ENCODE assay signal across 8 cellular contexts in the genomic region with DNA sequence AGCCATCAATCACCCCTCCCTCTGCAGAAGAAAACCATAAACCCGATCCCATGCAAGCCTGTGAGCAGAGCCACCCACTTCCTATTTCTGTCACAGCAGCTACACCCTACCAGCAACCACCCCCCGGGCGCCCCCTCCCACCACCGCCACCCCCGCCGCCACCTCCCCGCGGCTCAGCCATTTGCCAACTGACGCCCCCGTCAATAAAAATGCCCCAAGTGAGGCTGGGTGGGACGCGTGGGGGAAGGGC. TPM values are rescaled to one million over a fixed set of nuclear protein-coding genes. Genes with fewer than 3 reads are reported as not detected.
DNase-seq lines count a peak whose midpoint lies in the region; ATAC-seq and TF ChIP-seq lines count a peak whose summit lies in the region.

No MANE protein-coding gene starts in this region.

- in situ Hi-C loops in Panc1 (cut with HindIII; ENCODE audit: low pct_unique_long_range_greater_than_20kb, low sequenced_read_pairs): no loop called here

- peaks cover 13 to 23% (median 19%) of the 10 kb centered on the region in 3 donors for H3K27me3 Mint-ChIP-seq in immature natural killer cell (ENCODE audit: low read depth in 3 of 3)
- peaks cover 27% of the 10 kb centered on the region for H3K27me3 Mint-ChIP-seq in stimulated activated naive CD8-positive, alpha-beta T cell treated with anti-CD3 and anti-CD28 coated beads, Interleukin-15, amount 100 ng/mL, for 72 hours

- H3K27ac Mint-ChIP-seq in immature natural killer cell: peak overlapping the region; percentile 64 to 96 (median 93)
- no peak overlapping the region for H3K27ac Mint-ChIP-seq in stimulated activated naive CD8-positive, alpha-beta T cell treated with anti-CD3 and anti-CD28 coated beads, Interleukin-15, amount 100 ng/mL, for 72 hours

- DNase-seq in Panc1 (ENCODE audit: low read depth, low spot score) (no peak), immature natural killer cell (peak; percentile 70 to 74 (median 74)), midbrain (lab: John Stamatoyannopoulos, UW) (no peak), NCI-H446 treated with DMSO at 0.1 percent for 48 hours (lab: John Stamatoyannopoulos, UW) (no peak)
- peak in 1 of 2 donors; percentile 37 for DNase-seq in stimulated activated naive CD8-positive, alpha-beta T cell treated with anti-CD3 and anti-CD28 coated beads, Interleukin-15, amount 100 ng/mL, for 72 hours

- no peaks in the 10 kb centered on the region for H3K36me3 Mint-ChIP-seq in immature natural killer cell

- peak overlapping the region; percentile 59 to 72 for H3K4me3 ChIP-seq in Panc1 (ENCODE audit: low read depth in 2 of 2, low read length in 2 of 2)

- POLR2A ChIA-PET in Panc1 (lab: Charles Lee): interaction anchor here (0.6 kb wide), 2 partner anchors 242 to 671 kb away, joined by 5 read pairs; no protein-coding TSS in a partner anchor

- BruUV-seq in Panc1 (replicated peaks; lab: Mats Ljungman, UMichigan): no TSS peak

- H3K4me3 Mint-ChIP-seq in immature natural killer cell: peak overlapping the region; percentile 95 to 98 (median 98)
- H3K4me3 Mint-ChIP-seq in stimulated activated naive CD8-positive, alpha-beta T cell treated with anti-CD3 and anti-CD28 coated beads, Interleukin-15, amount 100 ng/mL, for 72 hours: peak overlapping the region; percentile 94 to 96

- intact Hi-C loops in Panc1 (cut with micrococcal nuclease; ENCODE audit: unreplicated experiment): loop anchor here (5.0 kb wide), 1 partner anchor 159 kb away; no protein-coding TSS in a partner anchor

- WGBS in adipose tissue, 3 donors: 1 to 2% (median 1%) methylated on average over 12 of the region's 12 CpGs

- CTCF ChIA-PET in Panc1 (lab: Charles Lee): no interaction called here

- H3K9me3 Mint-ChIP-seq in immature natural killer cell: no peaks in the 10 kb centered on the region
- no peaks in the 10 kb centered on the region for H3K9me3 Mint-ChIP-seq in stimulated activated naive CD8-positive, alpha-beta T cell treated with anti-CD3 and anti-CD28 coated beads, Interleukin-15, amount 100 ng/mL, for 72 hours

- peaks cover 46 to 59% of the 10 kb centered on the region in 2 donors for H3K4me1 Mint-ChIP-seq in immature natural killer cell
- peaks cover 48% of the 10 kb centered on the region for H3K4me1 Mint-ChIP-seq in stimulated activated naive CD8-positive, alpha-beta T cell treated with anti-CD3 and anti-CD28 coated beads, Interleukin-15, amount 100 ng/mL, for 72 hours

- H3K4me1 ChIP-seq in Panc1 (ENCODE audit: control insufficient read depth, insufficient read depth, low read length): peaks cover 14% of the 10 kb centered on the region

- H3K27me3 ChIP-seq in Panc1 (ENCODE audit: control insufficient read depth, insufficient read depth, low read length): no peaks in the 10 kb centered on the region

- H3K36me3 ChIP-seq in Panc1 (ENCODE audit: control insufficient read depth, insufficient read depth, low read length): no peaks in the 10 kb centered on the region; the same call in 1 of the 2 replicates

- H3K9me3 ChIP-seq in Panc1 (ENCODE audit: control insufficient read depth, insufficient read depth, low read depth, low read length): no peaks in the 10 kb centered on the region

- TF ChIP-seq CTCF in Panc1 (IDR thresholded peaks at IDR 0.05): no peak

- H3K27ac ChIP-seq in Panc1 (ENCODE audit: low read length) (no peak overlapping the region), adipose tissue (ENCODE audit: low read depth, low read length) (peak overlapping the region; percentile 51)

- ATAC-seq in GM21423 (IDR thresholded peaks at IDR 0.05; ENCODE audit: unreplicated experiment): peak; percentile 8
- no peak for ATAC-seq in Panc1
- no peak for ATAC-seq in stimulated activated naive CD8-positive, alpha-beta T cell treated with anti-CD3 and anti-CD28 coated beads, Interleukin-15, amount 100 ng/mL, for 72 hours
- ATAC-seq in GM18858 (IDR thresholded peaks at IDR 0.05; ENCODE audit: unreplicated experiment): no peak

RNA-seq across cellular contexts. Expression of a gene that starts 1.1 kb away (rescaled TPM):
- 31.0 TPM for total RNA-seq in Panc1 (2021; ENCODE audit: unreplicated experiment)
- polyA plus RNA-seq in Panc1 (2012; ENCODE audit: insufficient read length): 23.1 TPM
- polyA plus RNA-seq in adipose tissue (10 to 100 TPM in 2 of 3 donors, 1 to 10 TPM in 1; 6.5 to 27.2 (median 14.1) TPM), immature natural killer cell (10 to 100 TPM in 2 of 3 donors, 1 to 10 TPM in 1; 9.4 to 13.6 (median 10.8) TPM)

Comparison
In these comparisons a context has a peak if more than half of its experiments do, and no peak if none do; other contexts are left out.
1. DNase-seq: peak in immature natural killer cell (3 of 3); none in Panc1 (single experiment), midbrain (single experiment) and NCI-H446 treated with DMSO at 0.1 percent for 48 hours (single experiment).
2. H3K27ac Mint-ChIP-seq: peak in immature natural killer cell (6 of 6); none in stimulated activated naive CD8-positive, alpha-beta T cell treated with anti-CD3 and anti-CD28 coated beads, Interleukin-15, amount 100 ng/mL, for 72 hours (0 of 2).